ENCODE assay signal across 1 cellular context in the genomic region with DNA sequence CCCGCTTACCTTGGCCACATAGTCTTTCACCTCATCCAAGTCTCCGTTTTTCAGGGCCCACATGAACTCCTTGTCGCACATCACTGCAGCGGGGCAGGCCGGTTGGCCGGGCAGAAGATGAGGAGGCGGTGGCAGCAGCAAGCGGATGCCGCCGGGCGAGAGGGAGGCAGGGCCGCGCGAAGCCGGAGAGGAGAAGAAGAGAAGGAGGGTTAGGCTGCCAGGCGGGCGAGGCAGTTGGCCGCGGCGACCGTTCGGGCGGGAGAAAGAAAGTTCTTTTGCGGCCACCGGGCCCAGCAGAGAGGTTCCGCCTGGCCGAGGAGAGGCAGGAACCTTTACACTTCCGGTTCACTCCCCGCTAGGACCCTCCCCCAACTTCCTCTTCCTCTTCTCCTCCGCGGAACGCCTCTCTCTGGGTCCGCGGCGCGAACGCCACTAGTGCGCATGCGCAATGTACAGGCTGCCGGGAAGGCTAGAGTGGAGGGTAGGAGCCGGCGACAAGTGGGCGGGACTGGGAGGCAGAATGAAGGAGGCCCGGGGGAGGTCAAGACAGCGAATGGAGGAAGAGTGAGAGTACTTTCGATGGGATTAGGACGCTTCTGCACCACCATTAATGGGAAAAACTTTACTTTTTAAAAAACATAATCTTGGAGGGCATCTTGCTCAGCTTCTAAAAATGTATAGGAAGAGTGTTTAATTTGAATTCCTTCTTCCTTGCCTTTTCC.
A peak's percentile ranks its signal among the peaks of the same experiment; 100 is the strongest.
TF ChIP-seq lines count a peak whose summit lies in the region.

TSS of gene MTPN (minus strand) at position 340 of the 722 bp plus-strand sequence. CDS start at position 81, 259 bp downstream.

TF ChIP-seq in K562, 482 proteins besides CTCF, POLR2A, EP300 and RAD21 (continued from another document):
- TF ChIP-seq ZNF318 (IDR thresholded peaks at IDR 0.05; ENCODE audit: borderline replicate concordance in 1 of 2, low read depth in 1 of 2) (no peak), ZNF41 (CRISPR knock-in tag; conservative IDR thresholded peaks at IDR 0.05) (no peak), U2AF1 (optimal IDR thresholded peaks at IDR 0.05; ENCODE audit: low read depth, low read length) (no peak), NUFIP1 (IDR thresholded peaks at IDR 0.05; ENCODE audit: partially characterized antibody) (no peak), HCFC1 (IDR thresholded peaks at IDR 0.05; ENCODE audit: low read depth, low read length) (peak; percentile 75), ZNF764 (CRISPR knock-in tag; IDR thresholded peaks at IDR 0.05; ENCODE audit: low read depth) (no peak)
- TF ChIP-seq, protein P1, sequence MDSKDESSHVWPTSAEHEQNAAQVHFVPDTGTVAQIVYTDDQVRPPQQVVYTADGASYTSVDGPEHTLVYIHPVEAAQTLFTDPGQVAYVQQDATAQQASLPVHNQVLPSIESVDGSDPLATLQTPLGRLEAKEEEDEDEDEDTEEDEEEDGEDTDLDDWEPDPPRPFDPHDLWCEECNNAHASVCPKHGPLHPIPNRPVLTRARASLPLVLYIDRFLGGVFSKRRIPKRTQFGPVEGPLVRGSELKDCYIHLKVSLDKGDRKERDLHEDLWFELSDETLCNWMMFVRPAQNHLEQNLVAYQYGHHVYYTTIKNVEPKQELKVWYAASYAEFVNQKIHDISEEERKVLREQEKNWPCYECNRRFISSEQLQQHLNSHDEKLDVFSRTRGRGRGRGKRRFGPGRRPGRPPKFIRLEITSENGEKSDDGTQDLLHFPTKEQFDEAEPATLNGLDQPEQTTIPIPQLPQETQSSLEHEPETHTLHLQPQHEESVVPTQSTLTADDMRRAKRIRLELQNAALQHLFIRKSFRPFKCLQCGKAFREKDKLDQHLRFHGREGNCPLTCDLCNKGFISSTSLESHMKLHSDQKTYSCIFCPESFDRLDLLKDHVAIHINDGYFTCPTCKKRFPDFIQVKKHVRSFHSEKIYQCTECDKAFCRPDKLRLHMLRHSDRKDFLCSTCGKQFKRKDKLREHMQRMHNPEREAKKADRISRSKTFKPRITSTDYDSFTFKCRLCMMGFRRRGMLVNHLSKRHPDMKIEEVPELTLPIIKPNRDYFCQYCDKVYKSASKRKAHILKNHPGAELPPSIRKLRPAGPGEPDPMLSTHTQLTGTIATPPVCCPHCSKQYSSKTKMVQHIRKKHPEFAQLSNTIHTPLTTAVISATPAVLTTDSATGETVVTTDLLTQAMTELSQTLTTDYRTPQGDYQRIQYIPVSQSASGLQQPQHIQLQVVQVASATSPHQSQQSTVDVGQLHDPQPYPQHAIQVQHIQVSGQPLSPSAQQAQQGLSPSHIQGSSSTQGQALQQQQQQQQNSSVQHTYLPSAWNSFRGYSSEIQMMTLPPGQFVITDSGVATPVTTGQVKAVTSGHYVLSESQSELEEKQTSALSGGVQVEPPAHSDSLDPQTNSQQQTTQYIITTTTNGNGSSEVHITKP (IDR thresholded peaks at IDR 0.05; ENCODE audit: partially characterized antibody) = peak; percentile 99
